8 cellular contexts compared by ENCODE assay signal in the genomic region with DNA sequence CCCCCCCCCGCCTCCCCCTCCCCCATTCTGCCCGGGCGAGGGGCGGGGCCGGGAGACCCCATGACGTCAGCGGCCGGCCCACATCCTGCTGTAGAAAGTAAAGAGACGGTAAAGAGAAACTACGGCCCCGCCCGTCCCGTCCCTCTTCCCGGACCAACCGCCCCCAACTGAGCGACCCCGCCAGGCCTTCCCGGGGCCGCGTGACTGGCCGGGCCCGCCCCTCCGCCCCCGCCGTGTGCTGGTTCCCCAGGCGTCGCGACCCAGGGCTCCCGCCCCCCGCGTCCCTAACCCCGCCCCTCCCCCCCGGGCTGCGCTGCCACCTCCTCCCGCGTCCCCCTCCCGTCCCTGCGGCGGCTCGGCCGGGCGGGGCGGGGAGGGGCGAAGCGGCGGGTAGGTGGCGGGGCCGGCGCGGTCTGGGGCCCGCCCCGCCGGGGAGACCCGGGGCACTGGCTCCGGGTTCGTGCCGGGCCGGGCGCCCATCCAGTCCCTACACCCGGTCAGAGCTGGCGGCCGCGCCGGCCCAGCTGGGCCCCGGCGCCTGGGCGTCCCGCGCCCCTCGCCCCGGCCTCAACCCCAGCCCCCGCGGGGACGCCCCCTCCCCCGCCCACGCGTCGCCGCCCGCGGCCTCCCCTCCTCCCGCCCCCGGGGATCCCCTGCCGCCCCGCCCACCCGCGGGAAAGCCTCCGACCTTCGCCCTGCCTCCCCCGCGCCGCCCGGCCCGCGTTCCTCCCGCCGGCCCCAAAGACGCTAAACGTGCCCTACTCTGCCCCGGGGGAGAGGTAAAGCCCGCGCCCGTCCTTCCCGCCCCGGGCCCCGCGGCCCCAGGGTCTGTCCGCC.
A peak's percentile ranks its signal among the peaks of the same experiment; 100 is the strongest.
DNase-seq lines count a peak whose midpoint lies in the region; TF ChIP-seq lines count a peak whose summit lies in the region.

No MANE protein-coding gene starts in this region.

- H3K79me2 ChIP-seq in MM.1S (ENCODE audit: low read length), result peaks cover 56% of the 10 kb centered on the region

- H3K27me3 ChIP-seq in HAP-1 (ENCODE audit: low read depth) (no peaks in the 10 kb centered on the region), MM.1S (replicated peaks; ENCODE audit: insufficient read depth, low read length) (no peaks in the 10 kb centered on the region), neutrophil (no peaks in the 10 kb centered on the region)

- H3K27ac ChIP-seq in MM.1S (ENCODE audit: low read length) (peak overlapping the region; percentile 99; the same call in 1 of the 2 replicates), neutrophil (peak overlapping the region; percentile 98), substantia nigra (ENCODE audit: low read depth, low read length, poor library complexity, severe bottlenecking) (no peak overlapping the region)

- DNase-seq in GF-D8 (lab: John Stamatoyannopoulos, UW) (peak; percentile 93), HAP-1 (ENCODE audit: low spot score in 2 of 2) (peak; percentile 92 to 96), MM.1S (peak; percentile 95), SHP77 treated with DMSO at 0.1 percent for 48 hours (lab: John Stamatoyannopoulos, UW) (peak; percentile 81), activated gamma-delta T cell (lab: John Stamatoyannopoulos, UW) (peak; percentile 96), fibroblast of the conjunctiva (ENCODE audit: low read depth) (peak; percentile 96), substantia nigra (lab: John Stamatoyannopoulos, UW) (peak; percentile 76 to 96 (median 89))

- H4K20me1 ChIP-seq in MM.1S (ENCODE audit: insufficient read depth, low read length), result no peaks in the 10 kb centered on the region

- H3K4me3 ChIP-seq in HAP-1, result peak overlapping the region; percentile 73
- H3K4me3 ChIP-seq in MM.1S (ENCODE audit: low read length), result no peak overlapping the region
- peak overlapping the region; percentile 70 to 94 for H3K4me3 ChIP-seq in neutrophil (ENCODE audit: low read depth in 1 of 2, low read length in 1 of 2)

- peaks cover 30% of the 10 kb centered on the region for H3F3A ChIP-seq in MM.1S (ENCODE audit: insufficient read depth, low read length)

- TF ChIP-seq CTCF in MM.1S (IDR thresholded peaks at IDR 0.05; ENCODE audit: low read length), result no peak
- TF ChIP-seq CTCF in neutrophil (IDR thresholded peaks at IDR 0.05), result no peak

- H3K9me3 ChIP-seq in HAP-1 (no peaks in the 10 kb centered on the region), MM.1S (replicated peaks; ENCODE audit: insufficient read depth, low read length) (no peaks in the 10 kb centered on the region), neutrophil (no peaks in the 10 kb centered on the region)

- in situ Hi-C loops in HAP-1 (cut with MboI; ENCODE audit: low sequenced_read_pairs), result no loop called here

- no peak overlapping the region for H2AFZ ChIP-seq in MM.1S (ENCODE audit: low read length)

- H3K4me2 ChIP-seq in MM.1S (ENCODE audit: low read depth, low read length), result no peak overlapping the region

- H3K4me1 ChIP-seq in HAP-1, result peaks cover 12% of the 10 kb centered on the region
- peaks cover 10% of the 10 kb centered on the region; the same call in 1 of the 2 replicates for H3K4me1 ChIP-seq in MM.1S (ENCODE audit: low read length)
- peaks cover 30 to 32% of the 10 kb centered on the region in 2 experiments for H3K4me1 ChIP-seq in neutrophil (ENCODE audit: control insufficient read depth in 1 of 2, insufficient read depth in 1 of 2, low read depth in 1 of 2, low read length in 1 of 2)

- no peaks in the 10 kb centered on the region for H3K9me2 ChIP-seq in MM.1S (replicated peaks; ENCODE audit: insufficient read depth, low read length)

- no peak overlapping the region for H3K9ac ChIP-seq in MM.1S (ENCODE audit: low read length)

- H3K36me3 ChIP-seq in HAP-1 (replicated peaks), result peaks cover 5% of the 10 kb centered on the region; the same call in 1 of the 2 replicates
- no peaks in the 10 kb centered on the region; the same call in 1 of the 2 replicates for H3K36me3 ChIP-seq in MM.1S (replicated peaks; ENCODE audit: insufficient read depth, low read length)
- H3K36me3 ChIP-seq in neutrophil, result peaks cover 9% of the 10 kb centered on the region
